In the genomic region with DNA sequence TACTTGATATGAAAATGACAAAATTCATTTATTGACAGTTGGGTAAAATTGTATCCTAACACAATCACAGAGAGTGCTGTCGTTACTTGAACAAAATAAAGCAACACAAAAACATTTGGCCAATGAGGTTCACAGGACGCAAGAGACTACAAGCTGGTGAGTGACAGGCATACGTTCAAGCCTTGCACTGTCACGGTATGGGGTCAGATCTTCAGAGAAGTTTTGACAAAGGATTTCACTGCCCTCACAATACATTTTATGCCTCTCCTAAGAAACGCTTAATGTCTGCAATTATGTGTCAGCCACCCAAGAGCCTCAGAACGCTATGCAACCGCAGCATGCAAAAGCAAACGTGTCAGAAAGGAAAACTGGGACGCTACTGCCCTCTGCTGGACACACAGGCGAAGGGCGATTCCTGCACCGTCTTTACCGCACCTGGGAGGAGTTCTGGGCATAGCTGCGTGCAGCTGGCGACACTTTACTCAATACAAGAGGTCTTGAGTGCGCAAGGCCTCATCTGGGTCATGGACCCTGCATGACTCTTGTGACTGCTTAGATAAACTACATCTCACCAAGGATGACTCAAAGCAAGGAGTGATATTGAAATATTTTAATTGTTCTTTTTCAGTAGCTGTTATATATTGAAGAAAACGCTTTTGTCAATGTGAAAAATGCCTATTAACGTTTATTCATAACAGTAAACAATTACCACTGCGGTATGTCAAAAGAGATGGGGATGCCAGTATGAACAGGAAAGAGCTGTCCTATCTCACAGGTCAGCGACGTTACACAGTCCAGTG, we compare ENCODE assay signal across 8 cellular contexts.
DNase-seq lines count a peak whose midpoint lies in the region; ATAC-seq lines count a peak whose summit lies in the region.

No MANE protein-coding gene starts in this region.

- no peak overlapping the region for H3K27ac ChIP-seq in epithelial cell of prostate
- H3K27ac ChIP-seq in stomach smooth muscle (ENCODE audit: low read length) = no peak overlapping the region

- no peak overlapping the region for H3K9ac ChIP-seq in stomach smooth muscle (ENCODE audit: low read length in 2 of 2)

- H3K4me3 ChIP-seq in stomach smooth muscle (ENCODE audit: low read length in 2 of 2) = peak overlapping the region; percentile 45 to 47

- no peaks in the 10 kb centered on the region for H3K27me3 ChIP-seq in stomach smooth muscle (ENCODE audit: control insufficient read depth in 1 of 2, insufficient read depth in 2 of 2, low read length in 2 of 2)

- H3K9me3 ChIP-seq in stomach smooth muscle (ENCODE audit: control insufficient read depth in 2 of 2, low read length in 2 of 2) = no peaks in the 10 kb centered on the region

- H3K36me3 ChIP-seq in stomach smooth muscle (ENCODE audit: control insufficient read depth in 2 of 2, insufficient read depth in 2 of 2, low read length in 2 of 2) = no peaks in the 10 kb centered on the region

- DNase-seq in Caki2 (ENCODE audit: low read depth) = peak; percentile 62
- peak; percentile 3 for DNase-seq in NCI-H774 (lab: John Stamatoyannopoulos, UW)
- DNase-seq in activated CD8-positive, alpha-beta memory T cell treated with anti-CD3 and anti-CD28 coated beads for 48 hours (ENCODE audit: low read depth in 2 of 3, low spot score in 2 of 3) = peak; percentile 8 to 69 (median 14)
- DNase-seq in epithelial cell of prostate (ENCODE audit: low read depth, low spot score) = peak; percentile 12
- DNase-seq in myocyte (ENCODE audit: low read depth) = peak; percentile 66

- in situ Hi-C loops in Caki2 (cut with HindIII; ENCODE audit: low pct_unique_long_range_greater_than_20kb, low sequenced_read_pairs) = no loop called here

- ATAC-seq in GM19438 (IDR thresholded peaks at IDR 0.05; ENCODE audit: low read depth, unreplicated experiment) (peak; percentile 89), HG03457 (IDR thresholded peaks at IDR 0.05; ENCODE audit: unreplicated experiment) (peak; percentile 86)

- peaks cover 6% of the 10 kb centered on the region for H3K4me1 ChIP-seq in stomach smooth muscle (ENCODE audit: control insufficient read depth, insufficient read depth, low read length)

Comparison
In these comparisons a context has a peak if more than half of its experiments do, and no peak if none do; other contexts are left out.
1. DNase-seq: peak in every context shown above with its lines; median percentile 66 in myocyte; 62 in Caki2; 14 in activated CD8-positive, alpha-beta memory T cell treated with anti-CD3 and anti-CD28 coated beads for 48 hours; 12 in epithelial cell of prostate; 3 in NCI-H774.